Comparison of ENCODE assay signal across 9 cellular contexts in genomic region chr9:127554966-127555829, GRCh38. TPM values are rescaled to one million over a fixed set of nuclear protein-coding genes. Genes with fewer than 3 reads are reported as not detected.
DNase-seq lines count a peak whose midpoint lies in the region; ATAC-seq and TF ChIP-seq lines count a peak whose summit lies in the region.
"Had no signal": no experiment of that assay in that cellular context is flagged by ENCODE, and none has a peak within 500 bp of the region (broad histone marks: within the 10 kb centered on the region; RNA-seq: fewer than 3 reads in every experiment).

No MANE protein-coding gene starts in this region.

- H3K9me3 Mint-ChIP-seq in activated CD8-positive, alpha-beta T cell treated with anti-CD3 and anti-CD28 coated beads, Interleukin-2, amount 10 ng/mL, durations not matched to agents 7 days and 5 days (ENCODE audit: insufficient read depth), result no peaks in the 10 kb centered on the region
- no peaks in the 10 kb centered on the region for H3K9me3 Mint-ChIP-seq in stimulated activated effector memory CD8-positive, alpha-beta T cell treated with anti-CD3 and anti-CD28 coated beads, Interleukin-12 subunit alpha, Interleukin-12 subunit beta, amount 100 ng/mL, for 72 hours

- CTCF ChIA-PET in activated CD8-positive, alpha-beta T cell treated with anti-CD3 and anti-CD28 coated beads, Interleukin-2, amount 10 ng/mL, durations not matched to agents 7 days and 5 days (lab: Charles Lee), result interaction anchor here (0.8 to 4.3 kb wide), 4 partner anchors 22 to 180 kb away, joined by 3 to 19 read pairs (median 4); partner anchors contain the start of gene TOR2A

- DNase-seq in HL-60 (ENCODE audit: low read depth in 1 of 2, low spot score in 1 of 2) (no peak), foreskin melanocyte (peak; percentile 62), kidney glomerular epithelial cell (lab: John Stamatoyannopoulos, UW) (no peak), MV-4-11 (lab: John Stamatoyannopoulos, UW) (no peak)
- DNase-seq in activated CD8-positive, alpha-beta T cell treated with anti-CD3 and anti-CD28 coated beads, Interleukin-2, amount 10 ng/mL, durations not matched to agents 7 days and 5 days, result no peak
- DNase-seq in stimulated activated effector memory CD8-positive, alpha-beta T cell treated with anti-CD3 and anti-CD28 coated beads, Interleukin-12 subunit alpha, Interleukin-12 subunit beta, amount 100 ng/mL, for 72 hours (ENCODE audit: low spot score in 2 of 2), result no peak
- DNase-seq: cerebellar nuclear complex had no signal

- peak; percentile 14 for ATAC-seq in activated CD8-positive, alpha-beta T cell treated with anti-CD3 and anti-CD28 coated beads, Interleukin-2, amount 10 ng/mL, durations not matched to agents 7 days and 5 days
- no peak for ATAC-seq in stimulated activated effector memory CD8-positive, alpha-beta T cell treated with anti-CD3 and anti-CD28 coated beads, Interleukin-12 subunit alpha, Interleukin-12 subunit beta, amount 100 ng/mL, for 72 hours
- ATAC-seq in HG02840 (IDR thresholded peaks at IDR 0.05; ENCODE audit: low FRiP score, unreplicated experiment), result no peak
- no peak for ATAC-seq in HG03097 (IDR thresholded peaks at IDR 0.05; ENCODE audit: low FRiP score, unreplicated experiment)

- no peak overlapping the region for H3K4me3 ChIP-seq in HL-60 (replicated peaks; ENCODE audit: insufficient read depth, low read length)

- peak overlapping the region; percentile 76 for H3K4me3 Mint-ChIP-seq in activated CD8-positive, alpha-beta T cell treated with anti-CD3 and anti-CD28 coated beads, Interleukin-2, amount 10 ng/mL, durations not matched to agents 7 days and 5 days
- peak overlapping the region; percentile 69 for H3K4me3 Mint-ChIP-seq in stimulated activated effector memory CD8-positive, alpha-beta T cell treated with anti-CD3 and anti-CD28 coated beads, Interleukin-12 subunit alpha, Interleukin-12 subunit beta, amount 100 ng/mL, for 72 hours

- peak overlapping the region; percentile 31 for H3K27ac ChIP-seq in HL-60 (replicated peaks)

- TF ChIP-seq CTCF in HL-60 (IDR thresholded peaks at IDR 0.05; ENCODE audit: insufficient read depth, low read length), result no peak

- peak overlapping the region; percentile 97 for H3K27ac Mint-ChIP-seq in activated CD8-positive, alpha-beta T cell treated with anti-CD3 and anti-CD28 coated beads, Interleukin-2, amount 10 ng/mL, durations not matched to agents 7 days and 5 days
- H3K27ac Mint-ChIP-seq in stimulated activated effector memory CD8-positive, alpha-beta T cell treated with anti-CD3 and anti-CD28 coated beads, Interleukin-12 subunit alpha, Interleukin-12 subunit beta, amount 100 ng/mL, for 72 hours, result peak overlapping the region; percentile 92

- no peaks in the 10 kb centered on the region for H3K27me3 Mint-ChIP-seq in activated CD8-positive, alpha-beta T cell treated with anti-CD3 and anti-CD28 coated beads, Interleukin-2, amount 10 ng/mL, durations not matched to agents 7 days and 5 days (ENCODE audit: low read depth)

- H3K27me3 ChIP-seq in HL-60 (ENCODE audit: insufficient read depth, poor library complexity, severe bottlenecking), result no peaks in the 10 kb centered on the region

- H3K4me1 Mint-ChIP-seq in activated CD8-positive, alpha-beta T cell treated with anti-CD3 and anti-CD28 coated beads, Interleukin-2, amount 10 ng/mL, durations not matched to agents 7 days and 5 days (ENCODE audit: low read depth), result peaks cover 86% of the 10 kb centered on the region
- H3K4me1 Mint-ChIP-seq in stimulated activated effector memory CD8-positive, alpha-beta T cell treated with anti-CD3 and anti-CD28 coated beads, Interleukin-12 subunit alpha, Interleukin-12 subunit beta, amount 100 ng/mL, for 72 hours, result peaks cover 55% of the 10 kb centered on the region

- POLR2A ChIA-PET in activated CD8-positive, alpha-beta T cell treated with anti-CD3 and anti-CD28 coated beads, Interleukin-2, amount 10 ng/mL, durations not matched to agents 7 days and 5 days (lab: Charles Lee), result interaction anchor here (0.6 to 2.3 kb wide), 6 partner anchors 15 to 1484 kb away, joined by 3 to 15 read pairs (median 4); partner anchors contain the start of genes LRSAM1, RPL12 and TOR2A

- peaks cover 46% of the 10 kb centered on the region for H3K36me3 Mint-ChIP-seq in activated CD8-positive, alpha-beta T cell treated with anti-CD3 and anti-CD28 coated beads, Interleukin-2, amount 10 ng/mL, durations not matched to agents 7 days and 5 days (ENCODE audit: low read depth)
- H3K36me3 Mint-ChIP-seq in stimulated activated effector memory CD8-positive, alpha-beta T cell treated with anti-CD3 and anti-CD28 coated beads, Interleukin-12 subunit alpha, Interleukin-12 subunit beta, amount 100 ng/mL, for 72 hours, result no peaks in the 10 kb centered on the region

RNA-seq across cellular contexts. Expression of gene STXBP1, which starts 56.9 kb away (rescaled TPM):
- total RNA-seq in activated CD8-positive, alpha-beta T cell treated with anti-CD3 and anti-CD28 coated beads, Interleukin-2, amount 10 ng/mL, durations not matched to agents 7 days and 5 days, result 10 to 100 TPM; 24.2 to 25.3 TPM
